8 cellular contexts compared by ENCODE assay signal in the genomic region with DNA sequence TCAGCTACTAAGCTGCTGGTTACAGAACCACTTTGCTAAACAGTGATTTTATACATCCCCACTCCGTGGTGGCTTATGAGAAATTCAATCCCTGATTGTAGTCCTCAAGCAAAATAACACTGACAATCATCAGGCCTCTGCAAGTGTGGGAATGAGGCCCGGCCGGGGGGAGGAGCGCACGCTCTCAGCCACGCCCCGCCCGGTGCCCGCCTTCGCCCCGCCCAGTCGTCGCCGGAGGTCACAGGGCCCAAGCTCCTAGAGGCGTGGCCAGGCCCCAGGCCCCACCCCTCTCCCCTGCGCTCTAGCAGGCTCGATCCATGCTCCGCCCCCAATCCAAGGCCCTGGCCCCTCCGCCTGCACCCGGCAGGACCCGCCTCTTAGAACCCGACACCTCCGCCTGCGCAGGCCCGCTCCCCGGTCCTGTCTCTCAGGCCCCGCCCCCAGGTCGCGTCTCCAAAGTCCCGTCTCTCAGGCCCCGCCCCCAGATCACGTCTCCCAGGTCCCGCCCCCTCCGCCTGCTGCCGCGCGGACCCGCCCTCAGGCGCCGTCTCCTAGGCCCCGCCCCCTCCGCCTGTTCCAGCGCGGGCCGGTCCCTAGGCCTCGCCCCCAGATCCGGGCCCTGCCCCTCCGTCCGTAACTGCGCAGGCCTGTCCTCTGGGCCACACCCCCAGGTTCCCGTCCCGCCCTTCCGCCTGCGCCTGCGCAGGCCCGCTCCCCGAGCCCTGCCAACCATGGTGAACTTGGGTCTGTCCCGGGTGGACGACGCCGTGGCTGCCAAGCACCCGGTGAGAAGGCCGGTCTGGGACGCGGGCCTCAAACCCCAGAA. TPM values are rescaled to one million over a fixed set of nuclear protein-coding genes. Genes with fewer than 3 reads are reported as not detected.
DNase-seq lines count a peak whose midpoint lies in the region; ATAC-seq and TF ChIP-seq lines count a peak whose summit lies in the region.

A gene (plus strand): TSS at position 705 of the 826 bp plus-strand sequence. CDS start 27 bp downstream, at position 732.

- peaks cover 0 to 3% of the 10 kb centered on the region in 2 donors for H3K27me3 Mint-ChIP-seq in T-cell
- peaks cover 9% of the 10 kb centered on the region for H3K27me3 Mint-ChIP-seq in type B pancreatic cell

- intact Hi-C loops in cardiac septum (cut with DNase I), result loop anchor here (1.0 to 5.0 kb wide), 3 partner anchors 16 to 154 kb away; a partner anchor contains a TSS

- no peak for TF ChIP-seq CTCF in GM12875 (IDR thresholded peaks at IDR 0.05; ENCODE audit: borderline replicate concordance, insufficient read depth, low read depth, low read length)
- TF ChIP-seq CTCF in type B pancreatic cell (conservative IDR thresholded peaks at IDR 0.05), result no peak

- ATAC-seq in HG02840 (IDR thresholded peaks at IDR 0.05; ENCODE audit: low FRiP score, unreplicated experiment) (peak; percentile 78), T-cell (replicated peaks in 1 of 4) (peak; percentile 87 to 91 (median 90))

- peaks cover 12 to 29% (median 21%) of the 10 kb centered on the region in 3 donors for H3K4me1 Mint-ChIP-seq in T-cell
- H3K4me1 Mint-ChIP-seq in type B pancreatic cell (ENCODE audit: unreplicated experiment), result peaks cover 36% of the 10 kb centered on the region

- CTCF ChIA-PET in T-cell (lab: Charles Lee), result interaction anchor here (0.6 to 1.2 kb wide), 7 partner anchors 16 to 398 kb away, joined by 3 to 8 read pairs (median 3); a partner anchor contains a TSS

- DNase-seq in NCI-H1436 treated with DMSO at 0.1 percent for 48 hours (lab: John Stamatoyannopoulos, UW) (peak; percentile 97), T-cell (peak; percentile 98 to 100 (median 100)), cardiac septum (ENCODE audit: low spot score) (peak; percentile 100), pons (ENCODE audit: low spot score) (peak; percentile 99), type B pancreatic cell (ENCODE audit: extremely low spot score, unreplicated experiment) (peak; percentile 100)

- H3K27ac Mint-ChIP-seq in T-cell, result peak within 1 kb of the TSS; percentile 89 to 91
- H3K27ac Mint-ChIP-seq in type B pancreatic cell, result peak within 1 kb of the TSS; percentile 95

- POLR2A ChIA-PET in T-cell (lab: Charles Lee), result interaction anchor here (0.5 to 0.6 kb wide), 2 partner anchors 95 to 450 kb away, joined by 3 read pairs; no protein-coding TSS in a partner anchor

- peak within 1 kb of the TSS; percentile 32 for H3K27ac ChIP-seq in adipose tissue (ENCODE audit: low read depth, low read length)

- H3K36me3 Mint-ChIP-seq in T-cell (peaks cover 5% of the 10 kb centered on the region), type B pancreatic cell (no peaks in the 10 kb centered on the region)

- peak within 1 kb of the TSS; percentile 92 for H3K4me3 ChIP-seq in GM12875 (ENCODE audit: low read depth, low read length)

- H3K9me3 Mint-ChIP-seq in T-cell, result no peaks in the 10 kb centered on the region
- no peaks in the 10 kb centered on the region for H3K9me3 Mint-ChIP-seq in type B pancreatic cell

- 1% methylated on average over 42 to 65 of the region's 65 CpGs for WGBS in adipose tissue, 3 donors

- H3K4me3 Mint-ChIP-seq in T-cell, result peak within 1 kb of the TSS; percentile 78 to 82 (median 80)
- H3K4me3 Mint-ChIP-seq in type B pancreatic cell, result peak within 1 kb of the TSS; percentile 89

RNA-seq across cellular contexts. Expression of the gene that starts here (rescaled TPM):
- 10 to 100 TPM; 24.4 to 53.5 (median 45.8) TPM for total RNA-seq in T-cell
- polyA plus RNA-seq in adipose tissue, result 10 to 100 TPM; 74.4 to 89.2 (median 81.8) TPM
- 62.5 TPM for total RNA-seq in cardiac septum
- total RNA-seq in type B pancreatic cell (ENCODE audit: low replicate concordance), result 62.3 and 98.6 TPM in 2 replicates

Comparison
In these comparisons a context has a peak if more than half of its experiments do, and no peak if none do; other contexts are left out.
1. Peak in every context shown above with its lines: DNase-seq, ATAC-seq, H3K4me3 ChIP-seq and H3K27ac ChIP-seq.